ENCODE assay signal across 9 cellular contexts in the genomic region with DNA sequence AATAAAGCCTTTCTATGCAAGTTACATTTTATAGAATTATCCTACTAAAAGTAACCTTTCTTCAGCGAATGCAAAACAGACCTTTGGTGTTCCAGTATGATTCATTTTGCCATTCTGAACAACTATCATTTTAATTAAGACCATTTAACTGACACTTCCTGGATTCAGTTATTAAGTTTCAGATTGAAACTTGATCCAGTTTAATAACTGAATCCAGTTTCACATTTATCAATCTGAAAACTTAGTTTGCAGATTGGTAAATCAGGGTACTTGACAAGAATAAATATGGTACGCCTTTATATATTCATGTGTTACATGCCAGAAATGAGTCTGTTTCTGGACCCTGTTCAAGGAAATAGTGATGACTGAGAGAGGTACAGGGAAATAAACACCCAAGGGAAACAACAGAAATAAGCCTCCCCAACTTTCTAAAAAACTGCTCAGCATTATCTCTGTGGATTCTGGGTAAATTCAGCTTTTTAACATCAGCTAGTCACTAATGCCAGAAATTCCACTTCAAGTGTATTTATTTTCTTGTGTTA. TPM values are rescaled to one million over a fixed set of nuclear protein-coding genes. Genes with fewer than 3 reads are reported as not detected.
DNase-seq lines count a peak whose midpoint lies in the region; ATAC-seq, FAIRE-seq and TF ChIP-seq lines count a peak whose summit lies in the region.
"Had no signal": no experiment of that assay in that cellular context is flagged by ENCODE, and none has a peak within 500 bp of the region (broad histone marks: within the 10 kb centered on the region; RNA-seq: fewer than 3 reads in every experiment).

No MANE protein-coding gene starts in this region.

- no peak for TF ChIP-seq EP300 in GM12878 (IDR thresholded peaks at IDR 0.05; ENCODE audit: borderline replicate concordance in 1 of 2, control insufficient read depth in 1 of 2, low read depth in 2 of 2, low read length in 2 of 2)

- H3K27me3 ChIP-seq in ACC112 (ENCODE audit: insufficient read depth, low read length) = no peaks in the 10 kb centered on the region
- H3K27me3 ChIP-seq in GM12878 (replicated peaks in 1 of 2; ENCODE audit: control insufficient read depth in 2 of 2, insufficient read depth in 2 of 2, low read length in 1 of 2) = no peaks in the 10 kb centered on the region

- intact Hi-C loops in GM12878 (cut with micrococcal nuclease; ENCODE audit: unreplicated experiment) = loop anchor here (2.0 to 5.0 kb wide), 4 partner anchors 73 to 231 kb away; no protein-coding TSS in a partner anchor

- BruUV-seq in GM12878 (replicated peaks; lab: Mats Ljungman, UMichigan) = no TSS peak

- H3K4me3 Mint-ChIP-seq in naive B cell = peak overlapping the region in 5 of 8 donors; percentile 63 to 87 (median 66)

- POLR2A ChIA-PET in GM12878 (lab: Charles Lee) = interaction anchor here (1.2 to 6.4 kb wide), 5 partner anchors 8 to 233 kb away, joined by 3 to 66 read pairs (median 11); a partner anchor contains a TSS

- no peak overlapping the region for H2AFZ ChIP-seq in ACC112 (ENCODE audit: low read length, unreplicated experiment)
- peak overlapping the region; percentile 45 for H2AFZ ChIP-seq in GM12878 (ENCODE audit: control insufficient read depth, low read depth, low read length)

- SMC1A ChIA-PET in GM12878 (lab: Charles Lee; ENCODE audit: uncharacterized antibody, unreplicated experiment) = interaction anchor here (1.0 to 6.9 kb wide), 15 partner anchors 8 to 354 kb away, joined by 3 to 63 read pairs (median 9); a partner anchor contains a TSS

- peak overlapping the region; percentile 74 for H3K4me2 ChIP-seq in GM12878 (ENCODE audit: control insufficient read depth, insufficient read depth)

- ATAC-seq in HG02610 (IDR thresholded peaks at IDR 0.05; ENCODE audit: unreplicated experiment) (peak; percentile 19), GM12878 (no peak), naive B cell (ENCODE audit: low read depth in 2 of 2) (no peak)

- no peak for TF ChIP-seq RAD21 in GM12878 (IDR thresholded peaks at IDR 0.05; ENCODE audit: insufficient read depth, low read depth, low read length)

- peaks cover 0 to 10% of the 10 kb centered on the region in 2 donors for H3K36me3 Mint-ChIP-seq in naive B cell

- FAIRE-seq in GM12878 (lab: Jason Lieb, UNC) = no peak

- in situ Hi-C loops in GM12878 (cut with MboI) = no loop called here

- H3K79me2 ChIP-seq in ACC112 (ENCODE audit: control insufficient read depth, insufficient read depth, low read length, unreplicated experiment) (peaks cover 26% of the 10 kb centered on the region), GM12878 (ENCODE audit: control insufficient read depth, insufficient read depth, low read length) (peaks cover 29% of the 10 kb centered on the region)

- H3K36me3 ChIP-seq in ACC112 (ENCODE audit: insufficient read depth, low read length) (peaks cover 14% of the 10 kb centered on the region; the same call in 1 of the 2 replicates), GM12878 (ENCODE audit: control insufficient read depth in 2 of 2, insufficient read depth in 2 of 2, low read length in 1 of 2) (peaks cover 2% of the 10 kb centered on the region in 2 experiments; a peak in 3 of 4 replicates)

- RAD21 ChIA-PET in GM12878 (lab: Charles Lee; ENCODE audit: unreplicated experiment) = interaction anchor here (0.7 to 6.4 kb wide), 10 partner anchors 8 to 399 kb away, joined by 3 to 43 read pairs (median 18); a partner anchor contains a TSS

- peaks cover 46% of the 10 kb centered on the region for H3K4me1 ChIP-seq in ACC112 (ENCODE audit: control insufficient read depth, insufficient read depth, low read length, unreplicated experiment)
- peaks cover 10% of the 10 kb centered on the region for H3K4me1 ChIP-seq in GM12878 (ENCODE audit: control insufficient read depth, insufficient read depth, low read length)

- no peaks in the 10 kb centered on the region for H3K27me3 Mint-ChIP-seq in naive B cell

- peak overlapping the region; percentile 75 for H3K27ac ChIP-seq in ACC112 (ENCODE audit: low read depth, low read length)
- peak overlapping the region; percentile 58 for H3K27ac ChIP-seq in GM12878 (ENCODE audit: control insufficient read depth, insufficient read depth)

- H3K9me3 Mint-ChIP-seq in naive B cell = no peaks in the 10 kb centered on the region

- no peak overlapping the region for H3K9ac ChIP-seq in GM12878 (ENCODE audit: control insufficient read depth, insufficient read depth, low read length)

- 27% methylated on average over 2 of the region's 2 CpGs for WGBS in GM12878 (ENCODE audit: insufficient coverage, insufficient replicate concordance, low lambda C conversion rate, missing lambda C conversion rate)

- CTCF ChIA-PET in GM12878 (lab: Yijun Ruan, JAX) = interaction anchor here (0.6 to 4.9 kb wide), 7 partner anchors 13 to 403 kb away, joined by 3 to 40 read pairs (median 4); no protein-coding TSS in a partner anchor

- H3K9me3 ChIP-seq in GM12878 (replicated peaks; ENCODE audit: control insufficient read depth, insufficient read depth, low read length) = peaks cover 3% of the 10 kb centered on the region; the same call in 2 of the 3 replicates

- no peaks in the 10 kb centered on the region for H4K20me1 ChIP-seq in GM12878 (ENCODE audit: control insufficient read depth, insufficient read depth)

- H3K4me3 ChIP-seq in ACC112 (ENCODE audit: low read depth, low read length) = peak overlapping the region; percentile 34; the same call in 1 of the 2 replicates
- H3K4me3 ChIP-seq in GM12878 = no peak overlapping the region

- H3K27ac Mint-ChIP-seq in naive B cell = peak overlapping the region; percentile 91 to 99 (median 98)

- no peak for TF ChIP-seq POLR2A in GM12878 (IDR thresholded peaks at IDR 0.05; ENCODE audit: low read depth, low read length)

- H3K4me1 Mint-ChIP-seq in naive B cell = peaks cover 33 to 40% (median 33%) of the 10 kb centered on the region in 3 donors

- no peak for DNase-seq in GM12878 (ENCODE audit: low read depth, low spot score)
- DNase-seq in naive B cell = no peak
- DNase-seq in NCI-H1436 treated with DMSO at 0.1 percent for 48 hours (lab: John Stamatoyannopoulos, UW) = no peak
- DNase-seq in NCI-H510A (lab: John Stamatoyannopoulos, UW) = no peak
- DNase-seq in NCI-H226 = no peak
- no peak for DNase-seq in activated CD4-positive, alpha-beta T cell treated with anti-CD3 and anti-CD28 coated beads, Interleukin-2, amount 50 U/mL, for 48 hours
- DNase-seq: DMS 273 treated with DMSO at 0.1 percent for 48 hours had no signal

- no peak for TF ChIP-seq CTCF in GM12878 (IDR thresholded peaks at IDR 0.05 in 2 of 3, conservative IDR thresholded peaks at IDR 0.05 in 1 of 3; ENCODE audit: control insufficient read depth in 2 of 3, extremely low read depth in 1 of 3, insufficient read depth in 1 of 3, low read depth in 3 of 3, low read length in 3 of 3)

TF ChIP-seq in GM12878, 131 proteins besides CTCF, POLR2A, EP300 and RAD21:
- peak in 1 of 2 experiments; percentile 43; a peak in 1 of 4 replicates for TF ChIP-seq ETV6 (conservative IDR thresholded peaks at IDR 0.05 in 1 of 2, IDR thresholded peaks at IDR 0.05 in 1 of 2; ENCODE audit: borderline replicate concordance in 1 of 2, low read depth in 1 of 2)
- TF ChIP-seq POU2F2 (IDR thresholded peaks at IDR 0.05; ENCODE audit: borderline replicate concordance, low read depth, low read length) = no peak
TF ChIP-seq in GM12878: peak in this region for 1.

RNA-seq across cellular contexts. Expression of a gene that starts 23.3 kb away (rescaled TPM):
- 396 and 457 TPM in 2 replicates for total RNA-seq in GM12878 (2013; cell fraction: nucleolus; rRNA removed)
- total RNA-seq in GM12878 (2014; rRNA removed) (19.0 and 23.6 TPM in 2 replicates), GM12878 (2014; rRNA removed; fragmentation: Illumina TruSeq; extraction: Trizol) (20.1 and 24.3 TPM in 2 replicates), GM12878 (2021) (27.0 and 27.3 TPM in 2 replicates)
- 15.6 TPM for polyA plus RNA-seq in GM12878 (2011; ENCODE audit: low read depth)
- polyA plus RNA-seq in GM12878 (2011; rRNA removed) (50.8 and 53.8 TPM in 2 replicates), GM12878 (2014; fragmentation: Illumina TruSeq; extraction: Trizol) (16.5 and 21.7 TPM in 2 replicates), GM12878 (2014; fragmentation: Nextera tagmentation; extraction: Ambion mirVana) (1 to 10 TPM; 6.3 to 8.9 TPM), GM12878 (2014; rRNA removed) (18.2 TPM in 2 replicates), GM12878 (2016; fragmentation: Nextera tagmentation; extraction: Ambion mirVana) (1 to 10 TPM; 7.7 to 8.5 TPM), naive B cell (ENCODE audit: low read depth in 6 of 6) (10 to 100 TPM in 5 of 6 donors, 1 to 10 TPM in 1; 7.4 to 28.5 (median 21.9) TPM)
- polyA plus RNA-seq in GM12878 (2011; cell fraction: cytosol; rRNA removed) = 22.1 and 28.4 TPM in 2 replicates
- 95.4 and 129 TPM in 2 replicates for polyA plus RNA-seq in GM12878 (2011; cell fraction: nucleus; rRNA removed)
- polyA plus RNA-seq in GM12878 (2012) = 19.3 and 20.9 TPM in 2 replicates
- polyA minus RNA-seq in GM12878 (2011; rRNA and poly(A)+ RNA removed) = 114 and 135 TPM in 2 replicates
- 25.4 and 32.1 TPM in 2 replicates for polyA minus RNA-seq in GM12878 (2011; cell fraction: cytosol; rRNA and poly(A)+ RNA removed)
- 165 and 223 TPM in 2 replicates for polyA minus RNA-seq in GM12878 (2011; cell fraction: nucleus; rRNA and poly(A)+ RNA removed)

RNA-seq across cellular contexts. Expression of a gene that starts 47.0 kb away (rescaled TPM):
- total RNA-seq in GM12878 (2013; cell fraction: nucleolus; rRNA removed) = 2.5 and 3.0 TPM in 2 replicates
- total RNA-seq in GM12878 (2014; rRNA removed) = 4.5 and 5.5 TPM in 2 replicates
- 2.4 TPM in 2 replicates for total RNA-seq in GM12878 (2014; rRNA removed; fragmentation: Illumina TruSeq; extraction: Trizol)
- total RNA-seq in GM12878 (2021) = 6.4 and 6.9 TPM in 2 replicates
- 2.1 TPM for polyA plus RNA-seq in GM12878 (2011; ENCODE audit: low read depth)
- polyA plus RNA-seq in GM12878 (2011; rRNA removed) = 3.7 and 4.7 TPM in 2 replicates
- polyA plus RNA-seq in GM12878 (2011; cell fraction: cytosol; rRNA removed) = 3.3 and 4.3 TPM in 2 replicates
- polyA plus RNA-seq in GM12878 (2011; cell fraction: nucleus; rRNA removed) = 2.0 and 2.1 TPM in 2 replicates
- polyA plus RNA-seq in GM12878 (2012) = 2.3 and 2.6 TPM in 2 replicates
- 5.0 and 5.5 TPM in 2 replicates for polyA plus RNA-seq in GM12878 (2014; fragmentation: Illumina TruSeq; extraction: Trizol)
- 1 to 10 TPM; 2.0 to 2.2 TPM for polyA plus RNA-seq in GM12878 (2014; fragmentation: Nextera tagmentation; extraction: Ambion mirVana)
- polyA plus RNA-seq in GM12878 (2014; rRNA removed) = 5.2 and 5.4 TPM in 2 replicates
- 1 to 10 TPM; 6.8 to 8.7 TPM for polyA plus RNA-seq in GM12878 (2016; fragmentation: Nextera tagmentation; extraction: Ambion mirVana)
- 6.5 and 8.9 TPM in 2 replicates for polyA minus RNA-seq in GM12878 (2011; rRNA and poly(A)+ RNA removed)
- 2.0 and 2.3 TPM in 2 replicates for polyA minus RNA-seq in GM12878 (2011; cell fraction: cytosol; rRNA and poly(A)+ RNA removed)
- 2.3 and 4.4 TPM in 2 replicates for polyA minus RNA-seq in GM12878 (2011; cell fraction: nucleus; rRNA and poly(A)+ RNA removed)
- 10 to 100 TPM; 15.8 to 30.2 (median 21.8) TPM for polyA plus RNA-seq in naive B cell (ENCODE audit: low read depth in 6 of 6)
